Comparison of ENCODE assay signal across 19 cellular contexts in genomic region chr19:1280588-1281269, GRCh38. TPM values are rescaled to one million over a fixed set of nuclear protein-coding genes. Genes with fewer than 3 reads are reported as not detected.
DNase-seq lines count a peak whose midpoint lies in the region; ATAC-seq, FAIRE-seq and TF ChIP-seq lines count a peak whose summit lies in the region.
"Had no signal": no experiment of that assay in that cellular context is flagged by ENCODE, and none has a peak within 500 bp of the region (broad histone marks: within the 10 kb centered on the region; RNA-seq: fewer than 3 reads in every experiment).

No MANE protein-coding gene starts in this region.

- FAIRE-seq in astrocyte (lab: Jason Lieb, UNC) = no peak
- FAIRE-seq: D721Med had no signal

- H2AFZ ChIP-seq in astrocyte (ENCODE audit: low read depth, low read length) = no peak overlapping the region

- peaks cover 29% of the 10 kb centered on the region for H3K4me1 Mint-ChIP-seq in CD4-positive, alpha-beta T cell (ENCODE audit: low read depth)
- H3K4me1 Mint-ChIP-seq in astrocyte (ENCODE audit: low read depth, unreplicated experiment) = peaks cover 1% of the 10 kb centered on the region

- H3K9me3 Mint-ChIP-seq in CD4-positive, alpha-beta T cell = no peaks in the 10 kb centered on the region
- no peaks in the 10 kb centered on the region for H3K9me3 Mint-ChIP-seq in astrocyte (ENCODE audit: unreplicated experiment)
- H3K9me3 Mint-ChIP-seq: CD8-positive, alpha-beta T cell had no signal

- no peak overlapping the region for H3K4me3 ChIP-seq in astrocyte (ENCODE audit: insufficient read depth, low read depth, low read length)
- H3K4me3 ChIP-seq in right lobe of liver = no peak overlapping the region
- H3K4me3 ChIP-seq: HAP-1, SJSA1 had no signal

- intact Hi-C loops in CD4-positive, alpha-beta T cell (cut with DNase I, micrococcal nuclease) = no loop called here
- intact Hi-C loops in right lobe of liver (cut with DNase I) (loop anchor here in 1 of 2 donors (10.0 kb wide), 2 partner anchors 114 to 224 kb away; no protein-coding TSS in a partner anchor), posterior vena cava (cut with DNase I) (loop anchor here (5.0 to 10.0 kb wide), 3 partner anchors 77 to 174 kb away; partner anchors contain the start of genes APC2 (in 1 of the 2), DAZAP1 (in 1 of the 2) and GAMT (in 1 of the 2))

- peaks cover 16% of the 10 kb centered on the region for H3K79me2 ChIP-seq in astrocyte (ENCODE audit: insufficient read depth, low read length)

- WGBS in right lobe of liver (ENCODE audit: insufficient coverage, low coverage, low lambda C conversion rate, missing lambda C conversion rate) = 80% methylated on average over 13 of the region's 40 CpGs

- no peak for TF ChIP-seq POLR2A in right lobe of liver (IDR thresholded peaks at IDR 0.05)

- DNase-seq in CD4-positive, alpha-beta T cell = no peak
- DNase-seq in astrocyte (ENCODE audit: low read depth) (no peak), right lobe of liver (peak in 2 of 3 donors; percentile 29 to 56), left lobe of liver (ENCODE audit: low spot score) (no peak), posterior vena cava (ENCODE audit: low spot score) (no peak)
- DNase-seq: CD8-positive, alpha-beta T cell; DMS79; NCI-H1048; NCI-H1436 treated with DMSO at 0.1 percent for 48 hours; NCI-H2029 treated with DMSO at 0.1 percent for 48 hours; NCI-H2171 treated with DMSO at 0.1 percent for 48 hours; NCI-H446 treated with DMSO at 0.1 percent for 48 hours; NCI-H748 treated with DMSO at 0.1 percent for 48 hours; PC-3 had no signal

- ATAC-seq in CD4-positive, alpha-beta T cell (ENCODE audit: poor library complexity) = no peak
- ATAC-seq in right lobe of liver = no peak
- ATAC-seq in HG03095 (IDR thresholded peaks at IDR 0.05; ENCODE audit: unreplicated experiment) = no peak
- no peak for ATAC-seq in left lobe of liver
- ATAC-seq: CD8-positive, alpha-beta T cell; PC-3 had no signal

- H3K27me3 Mint-ChIP-seq in CD4-positive, alpha-beta T cell = peaks cover 16% of the 10 kb centered on the region
- peaks cover 6% of the 10 kb centered on the region for H3K27me3 Mint-ChIP-seq in astrocyte (ENCODE audit: low read depth, unreplicated experiment)

- peaks cover 30% of the 10 kb centered on the region for H4K20me1 ChIP-seq in astrocyte (ENCODE audit: insufficient read depth, low read length)

- H3K4me2 ChIP-seq in astrocyte (ENCODE audit: low read length) = no peak overlapping the region

- no peak overlapping the region for H3K27ac ChIP-seq in CD4-positive, alpha-beta T cell (ENCODE audit: low read depth, low read length)
- H3K27ac ChIP-seq in astrocyte (ENCODE audit: low read depth, low read length) = no peak overlapping the region
- no peak overlapping the region for H3K27ac ChIP-seq in right lobe of liver
- H3K27ac ChIP-seq: SJSA1 had no signal

- peaks cover 28% of the 10 kb centered on the region for H3K36me3 Mint-ChIP-seq in CD4-positive, alpha-beta T cell (ENCODE audit: low read depth)
- H3K36me3 Mint-ChIP-seq in astrocyte (ENCODE audit: low read depth, unreplicated experiment) = peaks cover 4% of the 10 kb centered on the region

- TF ChIP-seq CTCF in CD4-positive, alpha-beta T cell (IDR thresholded peaks at IDR 0.05) = no peak
- TF ChIP-seq CTCF in astrocyte (IDR thresholded peaks at IDR 0.05; ENCODE audit: insufficient read depth, low read depth, low read length) = no peak
- no peak for TF ChIP-seq CTCF in right lobe of liver (IDR thresholded peaks at IDR 0.05)

- H3K36me3 ChIP-seq in astrocyte (ENCODE audit: insufficient read depth, low read length) (peaks cover 5% of the 10 kb centered on the region), right lobe of liver (peaks cover 0 to 7% (median 2%) of the 10 kb centered on the region in 4 donors)

- POLR2A ChIA-PET in CD4-positive, alpha-beta T cell (lab: Charles Lee) = interaction anchor here (0.6 to 2.5 kb wide), 3 partner anchors 11 to 175 kb away, joined by 3 to 29 read pairs (median 4); partner anchors contain the start of gene CIRBP

- H3K4me1 ChIP-seq in astrocyte (ENCODE audit: insufficient read depth, low read length) (peaks cover 10% of the 10 kb centered on the region), right lobe of liver (peaks cover 0 to 37% (median 14%) of the 10 kb centered on the region in 4 donors)

- H3K9ac ChIP-seq in astrocyte (ENCODE audit: low read length) = no peak overlapping the region

- H3K27me3 ChIP-seq in CD4-positive, alpha-beta T cell (ENCODE audit: control insufficient read depth, insufficient read depth, low read length) = peaks cover 18% of the 10 kb centered on the region
- H3K27me3 ChIP-seq in astrocyte (ENCODE audit: insufficient read depth, low read length) (peaks cover 11% of the 10 kb centered on the region), right lobe of liver (no peaks in the 10 kb centered on the region)

- CTCF ChIA-PET in CD4-positive, alpha-beta T cell (lab: Charles Lee) = interaction anchor here (1.3 to 2.0 kb wide), 3 partner anchors 36 to 91 kb away, joined by 3 to 12 read pairs (median 12); partner anchors contain the start of gene ATP5F1D

- H3K27ac Mint-ChIP-seq in CD4-positive, alpha-beta T cell = no peak overlapping the region
- H3K27ac Mint-ChIP-seq in astrocyte (ENCODE audit: unreplicated experiment) = peak overlapping the region; percentile 77
- H3K27ac Mint-ChIP-seq: CD8-positive, alpha-beta T cell had no signal

- H3K9me3 ChIP-seq in CD4-positive, alpha-beta T cell (ENCODE audit: control insufficient read depth, low read length) = no peaks in the 10 kb centered on the region
- H3K9me3 ChIP-seq in astrocyte (ENCODE audit: insufficient read depth, low read depth, low read length) = no peaks in the 10 kb centered on the region
- no peaks in the 10 kb centered on the region for H3K9me3 ChIP-seq in right lobe of liver
- H3K9me3 ChIP-seq: HAP-1, SJSA1 had no signal

- peak overlapping the region; percentile 11 for H3K4me3 Mint-ChIP-seq in CD4-positive, alpha-beta T cell
- H3K4me3 Mint-ChIP-seq in astrocyte (ENCODE audit: unreplicated experiment) = peak overlapping the region; percentile 66
- H3K4me3 Mint-ChIP-seq: CD8-positive, alpha-beta T cell had no signal

RNA-seq across cellular contexts. Expression of gene EFNA2, which starts 4.9 kb away (rescaled TPM):
- not detected for total RNA-seq in CD4-positive, alpha-beta T cell
- total RNA-seq in astrocyte = 7.0 and 8.4 TPM in 2 replicates
- total RNA-seq in right lobe of liver = 10 to 100 TPM in 1 of 6 experiments, 1 to 10 TPM in 5; 4.2 to 10.3 (median 5.6) TPM
- 8.6 TPM for total RNA-seq in left lobe of liver
- not detected for total RNA-seq in posterior vena cava
- total RNA-seq: CD8-positive, alpha-beta T cell; MCF 10A; PC-3; SJSA1 had no signal

RNA-seq across cellular contexts. Expression of gene FAM174C, which starts 5.4 kb away (rescaled TPM):
- total RNA-seq in CD4-positive, alpha-beta T cell = 10 to 100 TPM; 32.0 to 38.3 TPM
- total RNA-seq in astrocyte = 50.5 and 50.8 TPM in 2 replicates
- 100 to 1,000 TPM in 1 of 6 experiments, 10 to 100 TPM in 5; 34.0 to 103 (median 43.8) TPM for total RNA-seq in right lobe of liver
- 48.0 TPM for total RNA-seq in left lobe of liver
- 10 to 100 TPM; 25.2 to 27.2 TPM for total RNA-seq in posterior vena cava

RNA-seq across cellular contexts. Expression of gene CIRBP, which starts 11.6 kb away (rescaled TPM):
- total RNA-seq in CD4-positive, alpha-beta T cell = 100 to 1,000 TPM; 614 to 628 TPM
- total RNA-seq in astrocyte (184 and 215 TPM in 2 replicates), right lobe of liver (100 to 1,000 TPM in 2 of 6 experiments, 10 to 100 TPM in 4; 69.2 to 111 (median 89.5) TPM), left lobe of liver (125 TPM), posterior vena cava (100 to 1,000 TPM; 447 to 636 TPM)

RNA-seq across cellular contexts. Expression of gene MIDN, which starts 32.3 kb away (rescaled TPM):
- total RNA-seq in CD4-positive, alpha-beta T cell = 100 to 1,000 TPM; 214 to 228 TPM
- total RNA-seq in astrocyte = 119 and 141 TPM in 2 replicates
- total RNA-seq in right lobe of liver = 10 to 100 TPM; 22.3 to 55.1 (median 29.3) TPM
- total RNA-seq in left lobe of liver = 51.7 TPM
- 10 to 100 TPM; 76.5 to 86.3 TPM for total RNA-seq in posterior vena cava

RNA-seq across cellular contexts. Expression of gene ATP5F1D, which starts 39.2 kb away (rescaled TPM):
- total RNA-seq in CD4-positive, alpha-beta T cell = 10 to 100 TPM; 77.6 to 92.6 TPM
- total RNA-seq in astrocyte (154 and 170 TPM in 2 replicates), right lobe of liver (100 to 1,000 TPM in 5 of 6 experiments, 10 to 100 TPM in 1; 98.1 to 240 (median 137) TPM), left lobe of liver (282 TPM), posterior vena cava (100 to 1,000 TPM; 125 to 137 TPM)

Comparison
In these comparisons a context has a peak if more than half of its experiments do, and no peak if none do; other contexts are left out.
1. DNase-seq: peak in right lobe of liver (2 of 3); none in CD4-positive, alpha-beta T cell (0 of 10), astrocyte (single experiment), left lobe of liver (single experiment) and posterior vena cava (single experiment).
2. intact Hi-C loops: an anchor here in posterior vena cava (5.0 to 10.0 kb wide); none called in CD4-positive, alpha-beta T cell.